Comparison of ENCODE assay signal across 9 cellular contexts in the genomic region with DNA sequence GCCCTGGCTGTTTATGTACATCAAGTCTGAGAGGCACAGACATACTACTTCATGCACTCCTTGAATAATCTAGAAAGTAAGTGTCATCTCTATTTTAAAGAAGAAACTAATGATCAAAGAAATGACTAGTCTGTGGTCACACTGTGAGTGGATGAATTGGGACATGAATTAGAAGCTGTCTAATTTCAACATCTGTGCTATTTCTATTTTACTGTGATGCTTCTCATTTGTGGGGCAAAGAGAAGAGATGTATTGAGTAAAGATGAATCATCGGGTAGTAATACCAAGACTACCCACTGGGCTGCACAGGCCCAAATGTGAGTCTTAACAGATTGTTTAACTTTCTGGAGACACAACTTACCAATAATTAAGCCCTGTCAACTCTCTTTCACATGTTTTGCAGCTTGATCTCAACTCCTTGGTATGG. TPM values are rescaled to one million over a fixed set of nuclear protein-coding genes. Genes with fewer than 3 reads are reported as not detected.
DNase-seq lines count a peak whose midpoint lies in the region; ATAC-seq, FAIRE-seq and TF ChIP-seq lines count a peak whose summit lies in the region.
"Had no signal": no experiment of that assay in that cellular context is flagged by ENCODE, and none has a peak within 500 bp of the region (broad histone marks: within the 10 kb centered on the region; RNA-seq: fewer than 3 reads in every experiment).

No MANE protein-coding gene starts in this region.

- H3K9me3 ChIP-seq in Loucy (ENCODE audit: insufficient read depth, low read depth, low read length) (no peaks in the 10 kb centered on the region), endothelial cell of umbilical vein (replicated peaks; ENCODE audit: control insufficient read depth, insufficient read depth, low read length) (no peaks in the 10 kb centered on the region), heart right ventricle (no peaks in the 10 kb centered on the region), right atrium auricular region (no peaks in the 10 kb centered on the region)
- H3K9me3 ChIP-seq: BLaER1 treated with 17β-estradiol and CSF1 and Interleukin-3, amounts not matched to agents 10 nM and 100 nM had no signal

- H2AFZ ChIP-seq in Loucy (ENCODE audit: low read length): no peak overlapping the region
- H2AFZ ChIP-seq in endothelial cell of umbilical vein (ENCODE audit: low read depth, low read length): no peak overlapping the region

- no peaks in the 10 kb centered on the region for H3K4me1 ChIP-seq in Loucy (ENCODE audit: insufficient read depth, low read length, poor library complexity, severe bottlenecking)
- H3K4me1 ChIP-seq in endothelial cell of umbilical vein (ENCODE audit: control insufficient read depth, extremely low read depth, insufficient read depth, low read length): peaks cover 28% of the 10 kb centered on the region
- peaks cover 0 to 9% (median 0%) of the 10 kb centered on the region in 9 donors for H3K4me1 ChIP-seq in heart right ventricle
- H3K4me1 ChIP-seq in right atrium auricular region: no peaks in the 10 kb centered on the region

- H3K9me1 ChIP-seq in endothelial cell of umbilical vein (replicated peaks; ENCODE audit: control insufficient read depth, extremely low read depth, insufficient read depth, low read length): no peaks in the 10 kb centered on the region

- DNase-seq in NOMO-1 (lab: John Stamatoyannopoulos, UW; ENCODE audit: unreplicated experiment in 2 of 2): peak; percentile 12 to 65
- DNase-seq in NOMO-1 treated with dmso at 0.1 percent for 144 hours (lab: John Stamatoyannopoulos, UW; ENCODE audit: unreplicated experiment): no peak
- DNase-seq in H54 (ENCODE audit: insufficient read length, low spot score): peak; percentile 9
- peak; percentile 7 for DNase-seq in endothelial cell of umbilical vein (ENCODE audit: low read depth, low spot score)
- DNase-seq in heart right ventricle: no peak
- DNase-seq in activated effector memory CD4-positive, alpha-beta T cell treated with anti-CD3 and anti-CD28 coated beads, Interleukin-2, amount 50 U/mL, for 16 hours: no peak
- no peak for DNase-seq in right atrium auricular region (ENCODE audit: low spot score)

- H3K27me3 ChIP-seq in Loucy (ENCODE audit: insufficient read depth, low read length, poor library complexity, severe bottlenecking) (no peaks in the 10 kb centered on the region), endothelial cell of umbilical vein (ENCODE audit: control insufficient read depth in 2 of 2, insufficient read depth in 2 of 2, low read length in 2 of 2) (no peaks in the 10 kb centered on the region), heart right ventricle (no peaks in the 10 kb centered on the region), right atrium auricular region (no peaks in the 10 kb centered on the region)
- H3K27me3 ChIP-seq: BLaER1 treated with 17β-estradiol and CSF1 and Interleukin-3, amounts not matched to agents 10 nM and 100 nM had no signal

- POLR2A ChIA-PET in endothelial cell of umbilical vein (lab: Charles Lee): no interaction called here

- no TSS peak for BruUV-seq in endothelial cell of umbilical vein (replicated peaks; lab: Mats Ljungman, UMichigan)

- 93 to 94% methylated on average over 1 of the region's 1 CpG for WGBS in heart right ventricle, 2 donors

- dilution Hi-C loops in endothelial cell of umbilical vein (cut with MboI; ENCODE audit: extremely low pct_ligation_motif_present, low sequenced_read_pairs): no loop called here

- H3K27ac ChIP-seq in endothelial cell of umbilical vein (ENCODE audit: insufficient read depth, low read depth, low read length) (no peak overlapping the region), heart right ventricle (no peak overlapping the region), right atrium auricular region (no peak overlapping the region)
- H3K27ac ChIP-seq: BLaER1 treated with 17β-estradiol and CSF1 and Interleukin-3, amounts not matched to agents 10 nM and 100 nM had no signal

- no peak for TF ChIP-seq POLR2A in H54 (IDR thresholded peaks at IDR 0.05; ENCODE audit: low read depth, low read length)
- TF ChIP-seq POLR2A in endothelial cell of umbilical vein (IDR thresholded peaks at IDR 0.05; ENCODE audit: low read depth, low read length): no peak

- H3K9me2 ChIP-seq in Loucy (replicated peaks; ENCODE audit: low read depth, low read length): no peaks in the 10 kb centered on the region

- H3K9ac ChIP-seq in Loucy (ENCODE audit: low read depth, low read length, poor library complexity, severe bottlenecking): no peak overlapping the region
- no peak overlapping the region for H3K9ac ChIP-seq in endothelial cell of umbilical vein (replicated peaks; ENCODE audit: extremely low read depth, insufficient read depth, low read length)
- H3K9ac ChIP-seq: BLaER1 treated with 17β-estradiol and CSF1 and Interleukin-3, amounts not matched to agents 10 nM and 100 nM had no signal

- H3K79me2 ChIP-seq in Loucy (ENCODE audit: insufficient read depth, low read length): no peaks in the 10 kb centered on the region
- H3K79me2 ChIP-seq in endothelial cell of umbilical vein (ENCODE audit: control insufficient read depth, insufficient read depth, low read length): no peaks in the 10 kb centered on the region

- FAIRE-seq in H54 (lab: Jason Lieb, UNC) (peak; percentile 93), endothelial cell of umbilical vein (lab: Jason Lieb, UNC) (peak; percentile 40)

- H3K4me3 ChIP-seq in Loucy (ENCODE audit: low read length, poor library complexity, severe bottlenecking) (no peak overlapping the region), endothelial cell of umbilical vein (replicated peaks in 1 of 3; ENCODE audit: insufficient read depth in 1 of 3, low read depth in 1 of 3, low read length in 3 of 3) (no peak overlapping the region), heart right ventricle (no peak overlapping the region), right atrium auricular region (no peak overlapping the region)
- H3K4me3 ChIP-seq: BLaER1 treated with 17β-estradiol and CSF1 and Interleukin-3, amounts not matched to agents 10 nM and 100 nM had no signal

- H3K4me2 ChIP-seq in Loucy (ENCODE audit: low read depth, low read length, poor library complexity, severe bottlenecking) (no peak overlapping the region), endothelial cell of umbilical vein (ENCODE audit: insufficient read depth, low read length) (no peak overlapping the region)
- H3K4me2 ChIP-seq: BLaER1 treated with 17β-estradiol and CSF1 and Interleukin-3, amounts not matched to agents 10 nM and 100 nM had no signal

- TF ChIP-seq CTCF in Loucy (conservative IDR thresholded peaks at IDR 0.05; ENCODE audit: low read length): peak; percentile 27
- no peak for TF ChIP-seq CTCF in endothelial cell of umbilical vein (IDR thresholded peaks at IDR 0.05; ENCODE audit: extremely low read depth in 1 of 2, insufficient read depth in 1 of 2, low read depth in 1 of 2, low read length in 2 of 2)
- no peak for TF ChIP-seq CTCF in heart right ventricle (IDR thresholded peaks at IDR 0.05)
- TF ChIP-seq CTCF in right atrium auricular region (IDR thresholded peaks at IDR 0.05): no peak

- no peak for ATAC-seq in heart right ventricle

- H3K36me3 ChIP-seq in Loucy (ENCODE audit: insufficient read depth, low read length) (peaks cover 82% of the 10 kb centered on the region), endothelial cell of umbilical vein (ENCODE audit: control insufficient read depth in 2 of 2, extremely low read depth in 1 of 2, insufficient read depth in 2 of 2, low read length in 2 of 2) (peaks cover 5 to 11% of the 10 kb centered on the region in 2 experiments), heart right ventricle (peaks cover 0 to 95% (median 19%) of the 10 kb centered on the region in 9 donors), right atrium auricular region (peaks cover 25% of the 10 kb centered on the region)

- intact Hi-C loops in endothelial cell of umbilical vein (cut with micrococcal nuclease) (no loop called here), heart right ventricle (cut with DNase I) (no loop called here)

- H4K20me1 ChIP-seq in Loucy (ENCODE audit: insufficient read depth, low read length, poor library complexity, severe bottlenecking) (no peaks in the 10 kb centered on the region), endothelial cell of umbilical vein (replicated peaks; ENCODE audit: control insufficient read depth, extremely low read depth, insufficient read depth, low read length) (no peaks in the 10 kb centered on the region)

- no peaks in the 10 kb centered on the region for H3F3A ChIP-seq in Loucy (ENCODE audit: low read depth)

- CTCF ChIA-PET in endothelial cell of umbilical vein (lab: Charles Lee): interaction anchor here (1.3 to 2.7 kb wide), 2 partner anchors 108 to 120 kb away, joined by 3 to 11 read pairs; a partner anchor contains a TSS

TF ChIP-seq in endothelial cell of umbilical vein, 7 proteins besides CTCF, POLR2A, EP300 and RAD21:
- TF ChIP-seq MYC (IDR thresholded peaks at IDR 0.05; ENCODE audit: low read depth, low read length): no peak
- TF ChIP-seq GATA2 (IDR thresholded peaks at IDR 0.05; ENCODE audit: insufficient read depth, insufficient read length, low read depth, low read length): no peak
- TF ChIP-seq POLR2AphosphoS5 (IDR thresholded peaks at IDR 0.05; ENCODE audit: insufficient read depth, low read depth, low read length): no peak
- TF ChIP-seq, protein P1, sequence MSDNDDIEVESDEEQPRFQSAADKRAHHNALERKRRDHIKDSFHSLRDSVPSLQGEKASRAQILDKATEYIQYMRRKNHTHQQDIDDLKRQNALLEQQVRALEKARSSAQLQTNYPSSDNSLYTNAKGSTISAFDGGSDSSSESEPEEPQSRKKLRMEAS (IDR thresholded peaks at IDR 0.05; ENCODE audit: insufficient read depth, insufficient read length): no peak
- no peak for TF ChIP-seq JUN (IDR thresholded peaks at IDR 0.05; ENCODE audit: borderline replicate concordance, insufficient read depth, insufficient read length, low read depth)
- TF ChIP-seq EZH2 (IDR thresholded peaks at IDR 0.05; ENCODE audit: borderline replicate concordance, low read depth, low read length, severe bottlenecking): no peak
- TF ChIP-seq FOS (IDR thresholded peaks at IDR 0.05; ENCODE audit: borderline replicate concordance, insufficient read depth, low read length): peak; percentile 23
TF ChIP-seq in endothelial cell of umbilical vein: peak in this region for 1.

RNA-seq across cellular contexts. Expression of a gene that starts 42.4 kb away (rescaled TPM):
- total RNA-seq in endothelial cell of umbilical vein: 26.8 and 26.9 TPM in 2 replicates
- 7.0 and 9.3 TPM in 2 replicates for polyA plus RNA-seq in endothelial cell of umbilical vein
- polyA plus RNA-seq in endothelial cell of umbilical vein (2011; cell fraction: cytosol; rRNA removed): 10.7 and 11.4 TPM in 2 replicates
- 21.6 and 26.1 TPM in 2 replicates for polyA plus RNA-seq in endothelial cell of umbilical vein (2011; cell fraction: nucleus; rRNA removed)
- 20.6 and 28.1 TPM in 2 replicates for polyA plus RNA-seq in endothelial cell of umbilical vein (2012)
- 15.1 and 21.1 TPM in 2 replicates for polyA minus RNA-seq in endothelial cell of umbilical vein
- 27.7 TPM for polyA minus RNA-seq in endothelial cell of umbilical vein (2011; cell fraction: cytosol; rRNA and poly(A)+ RNA removed)
- polyA minus RNA-seq in endothelial cell of umbilical vein (2011; cell fraction: nucleus; rRNA and poly(A)+ RNA removed): 20.2 and 23.3 TPM in 2 replicates
- total RNA-seq in heart right ventricle: 10 to 100 TPM; 39.7 to 59.3 (median 50.0) TPM
- polyA plus RNA-seq in heart right ventricle: 10 to 100 TPM; 26.2 to 26.9 TPM
- total RNA-seq in right atrium auricular region: 10 to 100 TPM; 25.1 to 29.8 TPM

Comparison
In these comparisons a context has a peak if more than half of its experiments do, and no peak if none do; other contexts are left out.
1. DNase-seq: peak in NOMO-1 (2 of 2), H54 (single experiment) and endothelial cell of umbilical vein (single experiment); none in NOMO-1 treated with dmso at 0.1 percent for 144 hours (single experiment), heart right ventricle (0 of 2), activated effector memory CD4-positive, alpha-beta T cell treated with anti-CD3 and anti-CD28 coated beads, Interleukin-2, amount 50 U/mL, for 16 hours (single experiment) and right atrium auricular region (single experiment).